8 cellular contexts compared by ENCODE assay signal in the genomic region with DNA sequence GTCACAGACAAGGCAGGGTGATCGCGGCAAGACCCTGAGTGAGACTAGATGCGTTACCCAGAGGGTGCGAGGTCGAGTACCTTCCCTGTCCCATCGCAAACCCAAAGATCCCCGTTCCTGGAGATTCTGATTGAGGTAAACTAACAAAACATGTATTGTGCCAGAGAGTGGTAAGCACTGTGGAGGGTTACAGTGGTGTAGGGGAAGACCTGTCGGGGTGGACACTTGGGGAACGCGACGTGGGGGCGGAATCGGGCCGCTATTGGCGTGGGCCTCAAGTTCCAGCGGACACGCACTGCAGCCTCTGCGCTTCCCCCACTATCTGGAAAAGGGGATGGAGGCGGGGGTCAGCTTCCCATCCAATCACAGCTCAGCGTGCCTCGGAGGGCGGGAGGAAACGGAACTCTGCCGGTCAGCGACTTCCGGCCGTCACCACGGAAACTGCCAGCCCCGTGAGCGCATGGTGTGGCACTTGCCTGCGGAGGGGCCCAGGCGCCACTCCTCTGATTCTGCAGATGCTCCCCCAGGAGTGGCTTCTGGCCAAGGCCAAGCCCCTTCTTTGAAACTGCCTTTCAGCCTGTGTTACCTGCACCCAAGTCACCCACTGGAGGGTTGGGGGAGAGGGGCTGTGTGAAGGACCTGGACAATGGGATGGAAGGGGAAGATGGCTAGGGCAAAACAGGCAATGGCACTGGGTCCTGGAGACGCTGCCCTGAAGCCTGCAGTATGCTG. TPM values are rescaled to one million over a fixed set of nuclear protein-coding genes. Genes with fewer than 3 reads are reported as not detected.
DNase-seq lines count a peak whose midpoint lies in the region; ATAC-seq and TF ChIP-seq lines count a peak whose summit lies in the region.

No MANE protein-coding gene starts in this region.

- H3K23ac ChIP-seq in neuronal stem cell (ENCODE audit: low read depth, low read length, poor library complexity) = peak overlapping the region; percentile 95

- in situ Hi-C loops in KBM-7 (cut with MboI; ENCODE audit: low pct_unique_long_range_greater_than_20kb, low sequenced_read_pairs) = no loop called here

- peak overlapping the region; percentile 77 for H3K14ac ChIP-seq in neuronal stem cell (ENCODE audit: low read length)

- H2BK5ac ChIP-seq in neuronal stem cell (ENCODE audit: low read length) = peak overlapping the region; percentile 97

- peak overlapping the region; percentile 89 for H2BK15ac ChIP-seq in neuronal stem cell (ENCODE audit: low read length)

- H2BK12ac ChIP-seq in neuronal stem cell (ENCODE audit: low read length) = no peak overlapping the region

- peak overlapping the region; percentile 89 for H2BK120ac ChIP-seq in neuronal stem cell (ENCODE audit: low read depth, low read length)

- H3K9me3 ChIP-seq in neuronal stem cell (replicated peaks in 1 of 2; ENCODE audit: control insufficient read depth in 2 of 2, insufficient read depth in 1 of 2, low read depth in 1 of 2, low read length in 2 of 2) (peaks cover 0 to 6% of the 10 kb centered on the region in 2 donors), upper lobe of right lung (no peaks in the 10 kb centered on the region)

- H3K4ac ChIP-seq in neuronal stem cell (ENCODE audit: low read length) = peak overlapping the region; percentile 91

- peak overlapping the region; percentile 29 for H4K8ac ChIP-seq in neuronal stem cell (ENCODE audit: low read depth, low read length)

- H4K91ac ChIP-seq in neuronal stem cell (ENCODE audit: low read depth, low read length, poor library complexity) = peak overlapping the region; percentile 93

- H3K79me1 ChIP-seq in neuronal stem cell (ENCODE audit: low read depth, low read length) = peaks cover 6% of the 10 kb centered on the region

- H3K27me3 ChIP-seq in neuronal stem cell (ENCODE audit: control insufficient read depth in 3 of 3, insufficient read depth in 3 of 3, low read depth in 1 of 3, low read length in 3 of 3) = peaks cover 0 to 22% (median 0%) of the 10 kb centered on the region in 3 experiments
- H3K27me3 ChIP-seq in upper lobe of right lung = no peaks in the 10 kb centered on the region

- H3K27ac ChIP-seq in neuronal stem cell (replicated peaks; ENCODE audit: low read length) (peak overlapping the region; percentile 96), upper lobe of right lung (peak overlapping the region; percentile 99)

- peak overlapping the region; percentile 83 for H3K4me2 ChIP-seq in neuronal stem cell (ENCODE audit: insufficient read depth, low read length, poor library complexity, severe bottlenecking)

- peak; percentile 93 for DNase-seq in KBM-7
- peak; percentile 65 for DNase-seq in activated T-helper 2 cell treated with anti-CD3 and anti-CD28 coated beads, Interferon-gamma antibody, Interleukin-2, Interleukin-4, amounts not matched to agents 10 μg/mL and 5 μg/mL and 100 μg/mL, durations not matched to agents 14 hours and 24 hours and 36 hours (ENCODE audit: low spot score)
- DNase-seq in foreskin melanocyte = peak; percentile 92
- peak; percentile 86 for DNase-seq in neuronal stem cell (ENCODE audit: low spot score)
- DNase-seq in upper lobe of right lung = peak; percentile 96
- no peak for DNase-seq in NCI-H1694 (lab: John Stamatoyannopoulos, UW)
- DNase-seq in NCI-H1417 (lab: John Stamatoyannopoulos, UW) = no peak

- peak overlapping the region; percentile 84 to 92 for H3K4me3 ChIP-seq in neuronal stem cell (ENCODE audit: low read length in 2 of 2)
- H3K4me3 ChIP-seq in upper lobe of right lung = peak overlapping the region; percentile 67

- no peaks in the 10 kb centered on the region for H3K9me3 Mint-ChIP-seq in activated T-helper 2 cell treated with anti-CD3 and anti-CD28 coated beads, Interferon-gamma antibody, Interleukin-2, Interleukin-4, amounts not matched to agents 10 μg/mL and 5 μg/mL and 100 μg/mL, durations not matched to agents 14 hours and 24 hours and 36 hours

- intact Hi-C loops in activated T-helper 2 cell treated with anti-CD3 and anti-CD28 coated beads, Interferon-gamma antibody, Interleukin-2, Interleukin-4, amounts not matched to agents 10 μg/mL and 5 μg/mL and 100 μg/mL, durations not matched to agents 14 hours and 24 hours and 36 hours (cut with micrococcal nuclease) = loop anchor here (1.0 kb wide), 2 partner anchors 14 to 40 kb away; a partner anchor contains a TSS
- intact Hi-C loops in upper lobe of right lung (cut with DNase I) = no loop called here

- no peak for TF ChIP-seq CTCF in upper lobe of right lung (IDR thresholded peaks at IDR 0.05)

- no CpG with 5 or more reads among the region's 33 CpGs for WGBS in neuronal stem cell (ENCODE audit: extremely low coverage in 2 of 2, insufficient read length in 2 of 2, insufficient replicate concordance in 1 of 2), 2 donors

- H3K27me3 Mint-ChIP-seq in activated T-helper 2 cell treated with anti-CD3 and anti-CD28 coated beads, Interferon-gamma antibody, Interleukin-2, Interleukin-4, amounts not matched to agents 10 μg/mL and 5 μg/mL and 100 μg/mL, durations not matched to agents 14 hours and 24 hours and 36 hours (ENCODE audit: low read depth) = no peaks in the 10 kb centered on the region

- peak overlapping the region; percentile 97 for H3K9ac ChIP-seq in neuronal stem cell (ENCODE audit: low read depth, low read length, poor library complexity)

- H3K27ac Mint-ChIP-seq in activated T-helper 2 cell treated with anti-CD3 and anti-CD28 coated beads, Interferon-gamma antibody, Interleukin-2, Interleukin-4, amounts not matched to agents 10 μg/mL and 5 μg/mL and 100 μg/mL, durations not matched to agents 14 hours and 24 hours and 36 hours = peak overlapping the region; percentile 99

- ATAC-seq in GM18870 (IDR thresholded peaks at IDR 0.05; ENCODE audit: unreplicated experiment) (peak; percentile 2), upper lobe of right lung (peak; percentile 71)

- peak overlapping the region; percentile 97 for H3K18ac ChIP-seq in neuronal stem cell (ENCODE audit: low read length)

- H3K4me3 Mint-ChIP-seq in activated T-helper 2 cell treated with anti-CD3 and anti-CD28 coated beads, Interferon-gamma antibody, Interleukin-2, Interleukin-4, amounts not matched to agents 10 μg/mL and 5 μg/mL and 100 μg/mL, durations not matched to agents 14 hours and 24 hours and 36 hours (ENCODE audit: low read depth) = peak overlapping the region; percentile 94

- H2AFZ ChIP-seq in neuronal stem cell (ENCODE audit: low read length) = peak overlapping the region; percentile 69

- peaks cover 19 to 28% of the 10 kb centered on the region in 2 donors for H3K4me1 ChIP-seq in neuronal stem cell (ENCODE audit: control insufficient read depth in 2 of 2, insufficient read depth in 1 of 2, low read depth in 1 of 2, low read length in 2 of 2)
- peaks cover 48% of the 10 kb centered on the region for H3K4me1 ChIP-seq in upper lobe of right lung

- H3K36me3 Mint-ChIP-seq in activated T-helper 2 cell treated with anti-CD3 and anti-CD28 coated beads, Interferon-gamma antibody, Interleukin-2, Interleukin-4, amounts not matched to agents 10 μg/mL and 5 μg/mL and 100 μg/mL, durations not matched to agents 14 hours and 24 hours and 36 hours (ENCODE audit: low read depth) = peaks cover 47% of the 10 kb centered on the region

- peak overlapping the region; percentile 95 for H2AK5ac ChIP-seq in neuronal stem cell (ENCODE audit: low read depth, low read length)

- H3K36me3 ChIP-seq in neuronal stem cell (replicated peaks in 1 of 2; ENCODE audit: control insufficient read depth in 2 of 2, insufficient read depth in 2 of 2, low read length in 2 of 2) (peaks cover 16 to 52% of the 10 kb centered on the region in 2 donors), upper lobe of right lung (peaks cover 17% of the 10 kb centered on the region)

- peaks cover 47% of the 10 kb centered on the region for H3K4me1 Mint-ChIP-seq in activated T-helper 2 cell treated with anti-CD3 and anti-CD28 coated beads, Interferon-gamma antibody, Interleukin-2, Interleukin-4, amounts not matched to agents 10 μg/mL and 5 μg/mL and 100 μg/mL, durations not matched to agents 14 hours and 24 hours and 36 hours (ENCODE audit: low read depth)

RNA-seq across cellular contexts. Expression of a gene that starts 1.0 kb away (rescaled TPM):
- 133 and 142 TPM in 2 replicates for total RNA-seq in activated T-helper 2 cell treated with anti-CD3 and anti-CD28 coated beads, Interferon-gamma antibody, Interleukin-2, Interleukin-4, amounts not matched to agents 10 μg/mL and 5 μg/mL and 100 μg/mL, durations not matched to agents 14 hours and 24 hours and 36 hours
- polyA plus RNA-seq in neuronal stem cell (2013, experiment 1 of 2) = 86.2 TPM
- 86.9 TPM for polyA plus RNA-seq in neuronal stem cell (2013, experiment 2 of 2)
- 53.8 TPM for total RNA-seq in upper lobe of right lung

RNA-seq across cellular contexts. Expression of a gene that starts 4.5 kb away (rescaled TPM):
- total RNA-seq in activated T-helper 2 cell treated with anti-CD3 and anti-CD28 coated beads, Interferon-gamma antibody, Interleukin-2, Interleukin-4, amounts not matched to agents 10 μg/mL and 5 μg/mL and 100 μg/mL, durations not matched to agents 14 hours and 24 hours and 36 hours = 102 and 105 TPM in 2 replicates
- 108 TPM for polyA plus RNA-seq in neuronal stem cell (2013, experiment 1 of 2)
- polyA plus RNA-seq in neuronal stem cell (2013, experiment 2 of 2) = 109 TPM
- total RNA-seq in upper lobe of right lung = 96.5 TPM

RNA-seq across cellular contexts. Expression of a gene that starts 13.7 kb away (rescaled TPM):
- 18.8 and 19.0 TPM in 2 replicates for total RNA-seq in activated T-helper 2 cell treated with anti-CD3 and anti-CD28 coated beads, Interferon-gamma antibody, Interleukin-2, Interleukin-4, amounts not matched to agents 10 μg/mL and 5 μg/mL and 100 μg/mL, durations not matched to agents 14 hours and 24 hours and 36 hours
- polyA plus RNA-seq in neuronal stem cell (2013, experiment 1 of 2) = 17.1 TPM
- 16.7 TPM for polyA plus RNA-seq in neuronal stem cell (2013, experiment 2 of 2)
- 44.3 TPM for total RNA-seq in upper lobe of right lung

RNA-seq across cellular contexts. Expression of a gene that starts 15.6 kb away (rescaled TPM):
- total RNA-seq in activated T-helper 2 cell treated with anti-CD3 and anti-CD28 coated beads, Interferon-gamma antibody, Interleukin-2, Interleukin-4, amounts not matched to agents 10 μg/mL and 5 μg/mL and 100 μg/mL, durations not matched to agents 14 hours and 24 hours and 36 hours = 658 and 662 TPM in 2 replicates
- 759 TPM for polyA plus RNA-seq in neuronal stem cell (2013, experiment 1 of 2)
- polyA plus RNA-seq in neuronal stem cell (2013, experiment 2 of 2) = 741 TPM
- 199 TPM for total RNA-seq in upper lobe of right lung

RNA-seq across cellular contexts. Expression of a gene that starts 39.8 kb away (rescaled TPM):
- total RNA-seq in activated T-helper 2 cell treated with anti-CD3 and anti-CD28 coated beads, Interferon-gamma antibody, Interleukin-2, Interleukin-4, amounts not matched to agents 10 μg/mL and 5 μg/mL and 100 μg/mL, durations not matched to agents 14 hours and 24 hours and 36 hours = 16.6 and 17.7 TPM in 2 replicates
- polyA plus RNA-seq in neuronal stem cell (2013, experiment 1 of 2) = 14.3 TPM
- polyA plus RNA-seq in neuronal stem cell (2013, experiment 2 of 2) = 14.8 TPM
- total RNA-seq in upper lobe of right lung = 14.1 TPM

Comparison
In these comparisons a context has a peak if more than half of its experiments do, and no peak if none do; other contexts are left out.
1. DNase-seq: peak in KBM-7 (single experiment), activated T-helper 2 cell treated with anti-CD3 and anti-CD28 coated beads, Interferon-gamma antibody, Interleukin-2, Interleukin-4, amounts not matched to agents 10 μg/mL and 5 μg/mL and 100 μg/mL, durations not matched to agents 14 hours and 24 hours and 36 hours (single experiment), foreskin melanocyte (single experiment), neuronal stem cell (single experiment) and upper lobe of right lung (single experiment); none in NCI-H1694 (single experiment) and NCI-H1417 (0 of 3).